ENCODE assay signal across 18 cellular contexts in the genomic region with DNA sequence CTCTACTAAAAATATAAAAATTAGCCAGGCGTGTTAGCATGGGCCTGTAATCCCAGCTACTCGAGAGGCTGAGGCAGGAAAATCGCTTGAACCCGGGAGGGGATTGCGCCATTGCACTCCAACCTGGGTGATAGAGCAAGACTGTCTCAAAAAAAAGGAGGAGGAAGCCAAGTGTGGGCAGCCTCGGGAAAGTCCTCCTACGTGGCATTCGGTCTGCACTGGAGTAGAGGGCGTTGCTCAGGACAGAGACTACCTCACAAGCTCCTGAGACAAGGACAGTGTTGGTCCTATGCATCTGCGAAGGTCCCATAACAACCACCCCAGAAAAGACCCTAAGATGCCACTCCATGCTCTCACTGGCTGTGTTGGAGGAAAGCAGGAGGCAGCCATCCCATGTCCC. TPM values are rescaled to one million over a fixed set of nuclear protein-coding genes. Genes with fewer than 3 reads are reported as not detected.
DNase-seq lines count a peak whose midpoint lies in the region; ATAC-seq, FAIRE-seq and TF ChIP-seq lines count a peak whose summit lies in the region.
"Had no signal": no experiment of that assay in that cellular context is flagged by ENCODE, and none has a peak within 500 bp of the region (broad histone marks: within the 10 kb centered on the region; RNA-seq: fewer than 3 reads in every experiment).

No MANE protein-coding gene starts in this region.

- DNase-seq in A549 (ENCODE audit: low read depth in 1 of 2, low spot score in 1 of 2) (no peak), chondrocyte (ENCODE audit: low spot score) (no peak), GM19238 (ENCODE audit: insufficient read length, low spot score) (no peak), glomerular visceral epithelial cell (ENCODE audit: extremely low spot score) (no peak), cortex of kidney (lab: John Stamatoyannopoulos, UW) (no peak)
- DNase-seq: AML-193; endodermal cell; kidney; NCI-H187; NCI-H524; stimulated activated CD4-positive, alpha-beta T cell treated with anti-CD3 and anti-CD28 coated beads, Interleukin-2, amount 100 ng/mL, for 24 hours had no signal

- H3K9me3 ChIP-seq in A549 (no peaks in the 10 kb centered on the region), HUES6 (ENCODE audit: control insufficient read depth, insufficient read depth, low read depth, low read length) (no peaks in the 10 kb centered on the region)
- H3K9me3 ChIP-seq: tibial nerve had no signal

- 22% methylated on average over 10 of the region's 10 CpGs for WGBS in A549 (ENCODE audit: missing lambda C conversion rate)

- no peak for TF ChIP-seq POLR2A in A549 (IDR thresholded peaks at IDR 0.05; ENCODE audit: low read length)

- H3K9ac ChIP-seq in HUES6 (ENCODE audit: low read length) = peak overlapping the region; percentile 54

- H3K4me1 Mint-ChIP-seq in chondrocyte (ENCODE audit: low read depth) (peaks cover 76% of the 10 kb centered on the region), nephron (peaks cover 29% of the 10 kb centered on the region)
- H3K4me1 Mint-ChIP-seq: endodermal cell had no signal

- H3K36me3 ChIP-seq in HUES6 (ENCODE audit: control insufficient read depth, insufficient read depth, low read length) = no peaks in the 10 kb centered on the region
- H3K36me3 ChIP-seq: tibial nerve had no signal

- CTCF ChIA-PET in A549 (lab: Yijun Ruan, JAX) = interaction anchor here (0.9 to 32.8 kb wide), 7 partner anchors 10 to 222 kb away, joined by 3 to 600 read pairs (median 3); a partner anchor contains a TSS

- TF ChIP-seq RAD21 in A549 (conservative IDR thresholded peaks at IDR 0.05 in 1 of 2, IDR thresholded peaks at IDR 0.05 in 1 of 2) = no peak

- H3K27ac Mint-ChIP-seq in chondrocyte (ENCODE audit: unreplicated experiment) = peak overlapping the region; percentile 98
- peak overlapping the region in 2 of 3 experiments; percentile 92 to 95 for H3K27ac Mint-ChIP-seq in nephron
- H3K27ac Mint-ChIP-seq: endodermal cell had no signal

- H3K36me3 Mint-ChIP-seq in chondrocyte (ENCODE audit: low read depth) (no peaks in the 10 kb centered on the region), nephron (ENCODE audit: low read depth) (no peaks in the 10 kb centered on the region)
- H3K36me3 Mint-ChIP-seq: brain had no signal

- peaks cover 67% of the 10 kb centered on the region for H3K4me1 ChIP-seq in A549
- peaks cover 20% of the 10 kb centered on the region for H3K4me1 ChIP-seq in HUES6 (ENCODE audit: control insufficient read depth, insufficient read depth, low read length)

- H3K9me3 Mint-ChIP-seq in chondrocyte (ENCODE audit: low read depth) (no peaks in the 10 kb centered on the region), nephron (no peaks in the 10 kb centered on the region)
- H3K9me3 Mint-ChIP-seq: endodermal cell had no signal

- TF ChIP-seq EP300 in A549 (IDR thresholded peaks at IDR 0.05) = no peak

- H3K27ac ChIP-seq in A549 = peak overlapping the region; percentile 94 to 95
- peak overlapping the region; percentile 47; the same call in 1 of the 2 replicates for H3K27ac ChIP-seq in HUES6 (ENCODE audit: low read depth, low read length)
- H3K27ac ChIP-seq: tibial nerve had no signal

- POLR2A ChIA-PET in A549 (lab: Yijun Ruan, JAX) = interaction anchor here (0.8 to 4.2 kb wide), 5 partner anchors 8 to 227 kb away, joined by 3 to 51 read pairs (median 6); a partner anchor contains a TSS

- peak overlapping the region; percentile 68 for H3K4me2 ChIP-seq in A549

- no peak overlapping the region for H3K4me3 Mint-ChIP-seq in chondrocyte (ENCODE audit: unreplicated experiment)
- no peak overlapping the region for H3K4me3 Mint-ChIP-seq in nephron
- H3K4me3 Mint-ChIP-seq: brain, endodermal cell had no signal

- H3K4me3 ChIP-seq in A549 (no peak overlapping the region), HUES6 (ENCODE audit: low read depth, low read length) (no peak overlapping the region)
- H3K4me3 ChIP-seq: tibial nerve had no signal

- ATAC-seq in A549 (peak; percentile 30 to 54; a peak in 5 of 6 replicates), GM19395 (IDR thresholded peaks at IDR 0.05; ENCODE audit: unreplicated experiment) (no peak)

- no peak for TF ChIP-seq CTCF in A549 (IDR thresholded peaks at IDR 0.05)
- TF ChIP-seq CTCF in chondrocyte (IDR thresholded peaks at IDR 0.05) = no peak
- TF ChIP-seq CTCF in nephron (IDR thresholded peaks at IDR 0.05; ENCODE audit: unreplicated experiment in 3 of 3) = no peak

- no peak for FAIRE-seq in A549 (lab: Jason Lieb, UNC)
- FAIRE-seq: GM18507, GM19239, kidney had no signal

- no peaks in the 10 kb centered on the region for H3K27me3 Mint-ChIP-seq in chondrocyte (ENCODE audit: low read depth)
- H3K27me3 Mint-ChIP-seq in nephron (ENCODE audit: low read depth) = peaks cover 4% of the 10 kb centered on the region

- H3K27me3 ChIP-seq in HUES6 (ENCODE audit: control insufficient read depth, insufficient read depth, low read length) = no peaks in the 10 kb centered on the region
- H3K27me3 ChIP-seq: tibial nerve had no signal

TF ChIP-seq in A549, 52 proteins besides CTCF, POLR2A, EP300 and RAD21:
- TF ChIP-seq FOXS1 (CRISPR knock-in tag; IDR thresholded peaks at IDR 0.05) = no peak
- TF ChIP-seq, protein P1, sequence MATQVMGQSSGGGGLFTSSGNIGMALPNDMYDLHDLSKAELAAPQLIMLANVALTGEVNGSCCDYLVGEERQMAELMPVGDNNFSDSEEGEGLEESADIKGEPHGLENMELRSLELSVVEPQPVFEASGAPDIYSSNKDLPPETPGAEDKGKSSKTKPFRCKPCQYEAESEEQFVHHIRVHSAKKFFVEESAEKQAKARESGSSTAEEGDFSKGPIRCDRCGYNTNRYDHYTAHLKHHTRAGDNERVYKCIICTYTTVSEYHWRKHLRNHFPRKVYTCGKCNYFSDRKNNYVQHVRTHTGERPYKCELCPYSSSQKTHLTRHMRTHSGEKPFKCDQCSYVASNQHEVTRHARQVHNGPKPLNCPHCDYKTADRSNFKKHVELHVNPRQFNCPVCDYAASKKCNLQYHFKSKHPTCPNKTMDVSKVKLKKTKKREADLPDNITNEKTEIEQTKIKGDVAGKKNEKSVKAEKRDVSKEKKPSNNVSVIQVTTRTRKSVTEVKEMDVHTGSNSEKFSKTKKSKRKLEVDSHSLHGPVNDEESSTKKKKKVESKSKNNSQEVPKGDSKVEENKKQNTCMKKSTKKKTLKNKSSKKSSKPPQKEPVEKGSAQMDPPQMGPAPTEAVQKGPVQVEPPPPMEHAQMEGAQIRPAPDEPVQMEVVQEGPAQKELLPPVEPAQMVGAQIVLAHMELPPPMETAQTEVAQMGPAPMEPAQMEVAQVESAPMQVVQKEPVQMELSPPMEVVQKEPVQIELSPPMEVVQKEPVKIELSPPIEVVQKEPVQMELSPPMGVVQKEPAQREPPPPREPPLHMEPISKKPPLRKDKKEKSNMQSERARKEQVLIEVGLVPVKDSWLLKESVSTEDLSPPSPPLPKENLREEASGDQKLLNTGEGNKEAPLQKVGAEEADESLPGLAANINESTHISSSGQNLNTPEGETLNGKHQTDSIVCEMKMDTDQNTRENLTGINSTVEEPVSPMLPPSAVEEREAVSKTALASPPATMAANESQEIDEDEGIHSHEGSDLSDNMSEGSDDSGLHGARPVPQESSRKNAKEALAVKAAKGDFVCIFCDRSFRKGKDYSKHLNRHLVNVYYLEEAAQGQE (IDR thresholded peaks at IDR 0.05) = no peak
- no peak for TF ChIP-seq PHF8 (IDR thresholded peaks at IDR 0.05; ENCODE audit: borderline replicate concordance, low read depth)
- TF ChIP-seq SREBF2 (IDR thresholded peaks at IDR 0.05) = no peak
- peak; percentile 76 for TF ChIP-seq EHF (CRISPR knock-in tag; IDR thresholded peaks at IDR 0.05)
- TF ChIP-seq ZFP36 (IDR thresholded peaks at IDR 0.05; ENCODE audit: borderline replicate concordance, partially characterized antibody) = peak; percentile 33
- TF ChIP-seq HDAC2 (IDR thresholded peaks at IDR 0.05) = no peak
- 0 out of 2 replicates have a peak, but pooled peaks have one; percentile 3 for TF ChIP-seq HOXB5 (CRISPR knock-in tag; IDR thresholded peaks at IDR 0.05)
- no peak for TF ChIP-seq NR3C1 (IDR thresholded peaks at IDR 0.05)
- TF ChIP-seq CEBPB (IDR thresholded peaks at IDR 0.05) = peak; percentile 8 to 79; a peak in 3 of 4 replicates
- TF ChIP-seq MAZ (IDR thresholded peaks at IDR 0.05; ENCODE audit: borderline replicate concordance, low read depth, low read length) = no peak

RNA-seq across cellular contexts. Expression of a gene that starts 10.0 kb away (rescaled TPM):
- 300 and 355 TPM in 2 replicates for polyA plus RNA-seq in A549 (2011; rRNA removed)
- polyA plus RNA-seq in A549 (2012; cell fraction: cytosol; rRNA removed) = 315 and 419 TPM in 2 replicates
- 684 and 700 TPM in 2 replicates for polyA plus RNA-seq in A549 (2012; cell fraction: nucleus; rRNA removed)
- 286 to 399 TPM (median 346 TPM) in 3 replicates for polyA plus RNA-seq in A549 (2017; fragmentation: RNase III; extraction: RNeasy Plus Mini Kit Qiagen cat#74134 plus additional on column Dnase treatment)
- polyA minus RNA-seq in A549 (2011; rRNA and poly(A)+ RNA removed) = 377 and 382 TPM in 2 replicates
- 794 to 1,203 TPM (median 1,180 TPM) in 3 replicates for total RNA-seq in chondrocyte

RNA-seq across cellular contexts. Expression of a gene that starts 31.6 kb away (rescaled TPM):
- polyA plus RNA-seq in A549 (2011; rRNA removed) = 3.9 and 5.2 TPM in 2 replicates
- polyA plus RNA-seq in A549 (2012; cell fraction: cytosol; rRNA removed) = 3.2 and 4.2 TPM in 2 replicates
- 8.2 and 9.8 TPM in 2 replicates for polyA plus RNA-seq in A549 (2012; cell fraction: nucleus; rRNA removed)
- polyA plus RNA-seq in A549 (2017; fragmentation: RNase III; extraction: RNeasy Plus Mini Kit Qiagen cat#74134 plus additional on column Dnase treatment) = 15.6 to 17.8 TPM (median 16.5 TPM) in 3 replicates
- 8.1 and 14.2 TPM in 2 replicates for polyA minus RNA-seq in A549 (2011; rRNA and poly(A)+ RNA removed)
- 26.1 to 35.7 TPM (median 30.4 TPM) in 3 replicates for total RNA-seq in chondrocyte

RNA-seq across cellular contexts. Expression of a gene that starts 37.4 kb away (rescaled TPM):
- polyA plus RNA-seq in A549 (2011; rRNA removed) (107 and 128 TPM in 2 replicates), A549 (2017; fragmentation: RNase III; extraction: RNeasy Plus Mini Kit Qiagen cat#74134 plus additional on column Dnase treatment) (181 to 187 TPM (median 182 TPM) in 3 replicates)
- 163 and 166 TPM in 2 replicates for polyA plus RNA-seq in A549 (2012; cell fraction: cytosol; rRNA removed)
- polyA plus RNA-seq in A549 (2012; cell fraction: nucleus; rRNA removed) = 79.8 and 104 TPM in 2 replicates
- polyA minus RNA-seq in A549 (2011; rRNA and poly(A)+ RNA removed) = 48.5 and 54.1 TPM in 2 replicates
- total RNA-seq in chondrocyte = 55.9 to 60.5 TPM (median 60.4 TPM) in 3 replicates

RNA-seq across cellular contexts. Expression of a gene that starts 48.5 kb away (rescaled TPM):
- polyA plus RNA-seq in A549 (2011; rRNA removed) (0.16 and 0.21 TPM in 2 replicates), A549 (2017; fragmentation: RNase III; extraction: RNeasy Plus Mini Kit Qiagen cat#74134 plus additional on column Dnase treatment) (1.4 to 2.7 TPM (median 2.0 TPM) in 3 replicates)
- polyA plus RNA-seq in A549 (2012; cell fraction: cytosol; rRNA removed) = 0.42 and 0.73 TPM in 2 replicates
- polyA plus RNA-seq in A549 (2012; cell fraction: nucleus; rRNA removed) = 0.97 and 1.7 TPM in 2 replicates
- 0.17 TPM in 1 of 2 replicates, not detected in the other for polyA minus RNA-seq in A549 (2011; rRNA and poly(A)+ RNA removed)
- 0.22 to 0.26 TPM in 2 of 3 replicates, not detected in the other for total RNA-seq in chondrocyte
